8 cellular contexts compared by ENCODE assay signal in the genomic region with DNA sequence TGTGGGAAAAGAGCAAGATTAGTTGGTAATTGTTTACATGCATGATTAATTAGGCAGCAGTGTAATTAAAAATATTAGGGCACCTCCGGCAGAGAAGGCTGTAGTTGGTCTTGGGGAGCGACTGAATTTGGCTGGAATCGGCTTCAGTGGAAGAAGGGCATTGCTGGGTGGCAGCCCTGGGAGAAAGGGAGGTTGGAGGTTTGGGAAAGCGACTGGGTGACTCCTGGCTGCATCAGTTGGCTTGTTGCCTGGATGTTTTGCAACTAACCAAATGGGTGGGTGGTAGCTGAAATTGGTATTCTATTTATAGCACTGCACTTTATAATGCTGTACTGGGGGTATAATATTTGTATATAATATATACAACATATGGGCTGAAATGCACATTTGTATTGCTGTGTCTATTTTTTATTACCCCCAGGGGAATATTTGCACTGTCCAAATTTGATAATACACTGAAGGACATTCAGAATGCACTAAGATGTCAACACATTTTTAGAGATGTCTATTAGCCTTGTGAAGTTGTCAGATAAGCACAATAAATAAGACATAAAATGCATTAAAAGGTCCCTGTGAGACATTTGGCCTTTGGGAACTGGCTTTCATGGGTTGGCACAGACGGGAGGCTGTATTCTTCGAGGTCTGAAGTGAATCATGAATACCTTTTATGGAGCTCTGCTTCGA. TPM values are rescaled to one million over a fixed set of nuclear protein-coding genes. Genes with fewer than 3 reads are reported as not detected.
DNase-seq lines count a peak whose midpoint lies in the region; ATAC-seq and TF ChIP-seq lines count a peak whose summit lies in the region.

No MANE protein-coding gene starts in this region.

- peaks cover 7% of the 10 kb centered on the region for H3K27me3 Mint-ChIP-seq in activated CD4-positive, alpha-beta T cell treated with anti-CD3 and anti-CD28 coated beads, Interleukin-2, amount 10 ng/mL, durations not matched to agents 7 days and 5 days
- peaks cover 16% of the 10 kb centered on the region for H3K27me3 Mint-ChIP-seq in activated T-helper 2 cell treated with anti-CD3 and anti-CD28 coated beads, Interferon-gamma antibody, Interleukin-2, Interleukin-4, amounts not matched to agents 10 μg/mL and 5 μg/mL and 100 μg/mL, durations not matched to agents 14 hours and 24 hours and 36 hours (ENCODE audit: low read depth)
- H3K27me3 Mint-ChIP-seq in immature natural killer cell (ENCODE audit: low read depth in 3 of 3) = peaks cover 3 to 13% (median 3%) of the 10 kb centered on the region in 3 donors

- no peaks in the 10 kb centered on the region for H3K9me3 ChIP-seq in thoracic aorta

- H3K4me1 ChIP-seq in thoracic aorta (ENCODE audit: control insufficient read depth in 1 of 2, low read depth in 2 of 2) = peaks cover 11 to 12% of the 10 kb centered on the region in 2 donors

- intact Hi-C loops in activated T-helper 2 cell treated with anti-CD3 and anti-CD28 coated beads, Interferon-gamma antibody, Interleukin-2, Interleukin-4, amounts not matched to agents 10 μg/mL and 5 μg/mL and 100 μg/mL, durations not matched to agents 14 hours and 24 hours and 36 hours (cut with micrococcal nuclease) = loop anchor here (2.0 to 10.0 kb wide), 2 partner anchors 157 to 223 kb away; no protein-coding TSS in a partner anchor

- peak overlapping the region; percentile 93 to 94 for H3K27ac ChIP-seq in thoracic aorta

- H3K4me3 ChIP-seq in thoracic aorta (peak overlapping the region; percentile 85), H7 (ENCODE audit: insufficient read depth, low read depth, low read length) (no peak overlapping the region; the same call in 1 of the 2 replicates)

- H3K27me3 ChIP-seq in thoracic aorta (replicated peaks; ENCODE audit: insufficient read depth) = no peaks in the 10 kb centered on the region
- H3K27me3 ChIP-seq in H7 (ENCODE audit: control insufficient read depth, insufficient read depth, low read length) = peaks cover 6% of the 10 kb centered on the region

- H3K4me3 Mint-ChIP-seq in activated CD4-positive, alpha-beta T cell treated with anti-CD3 and anti-CD28 coated beads, Interleukin-2, amount 10 ng/mL, durations not matched to agents 7 days and 5 days = peak overlapping the region; percentile 72
- peak overlapping the region; percentile 71 for H3K4me3 Mint-ChIP-seq in activated T-helper 2 cell treated with anti-CD3 and anti-CD28 coated beads, Interferon-gamma antibody, Interleukin-2, Interleukin-4, amounts not matched to agents 10 μg/mL and 5 μg/mL and 100 μg/mL, durations not matched to agents 14 hours and 24 hours and 36 hours (ENCODE audit: low read depth)
- peak overlapping the region; percentile 79 to 89 (median 83) for H3K4me3 Mint-ChIP-seq in immature natural killer cell

- no peaks in the 10 kb centered on the region for H3K9me3 Mint-ChIP-seq in activated CD4-positive, alpha-beta T cell treated with anti-CD3 and anti-CD28 coated beads, Interleukin-2, amount 10 ng/mL, durations not matched to agents 7 days and 5 days
- no peaks in the 10 kb centered on the region for H3K9me3 Mint-ChIP-seq in activated T-helper 2 cell treated with anti-CD3 and anti-CD28 coated beads, Interferon-gamma antibody, Interleukin-2, Interleukin-4, amounts not matched to agents 10 μg/mL and 5 μg/mL and 100 μg/mL, durations not matched to agents 14 hours and 24 hours and 36 hours
- no peaks in the 10 kb centered on the region for H3K9me3 Mint-ChIP-seq in immature natural killer cell

- DNase-seq in activated CD4-positive, alpha-beta T cell treated with anti-CD3 and anti-CD28 coated beads, Interleukin-2, amount 10 ng/mL, durations not matched to agents 7 days and 5 days = no peak
- no peak for DNase-seq in activated CD4-positive, alpha-beta T cell treated with anti-CD3 and anti-CD28 coated beads for 4 hours
- no peak for DNase-seq in activated T-helper 2 cell treated with anti-CD3 and anti-CD28 coated beads, Interferon-gamma antibody, Interleukin-2, Interleukin-4, amounts not matched to agents 10 μg/mL and 5 μg/mL and 100 μg/mL, durations not matched to agents 14 hours and 24 hours and 36 hours (ENCODE audit: low spot score)
- DNase-seq in immature natural killer cell = no peak
- no peak for DNase-seq in thoracic aorta (ENCODE audit: low spot score)
- DNase-seq in GM10266 (ENCODE audit: extremely low spot score) = no peak
- no peak for DNase-seq in H7

- H3K27ac Mint-ChIP-seq in activated CD4-positive, alpha-beta T cell treated with anti-CD3 and anti-CD28 coated beads, Interleukin-2, amount 10 ng/mL, durations not matched to agents 7 days and 5 days = peak overlapping the region; percentile 85
- peak overlapping the region; percentile 48 for H3K27ac Mint-ChIP-seq in activated T-helper 2 cell treated with anti-CD3 and anti-CD28 coated beads, Interferon-gamma antibody, Interleukin-2, Interleukin-4, amounts not matched to agents 10 μg/mL and 5 μg/mL and 100 μg/mL, durations not matched to agents 14 hours and 24 hours and 36 hours
- H3K27ac Mint-ChIP-seq in immature natural killer cell = peak overlapping the region; percentile 79 to 92 (median 90)

- TF ChIP-seq CTCF in thoracic aorta (IDR thresholded peaks at IDR 0.05) = no peak
- no peak for TF ChIP-seq CTCF in GM10266 (IDR thresholded peaks at IDR 0.05; ENCODE audit: control insufficient read depth, insufficient read depth, low read depth, missing control alignments)

- ATAC-seq in thoracic aorta (ENCODE audit: insufficient number of reproducible peaks, low FRiP score, low read depth) = no peak
- no peak for ATAC-seq in GM19395 (IDR thresholded peaks at IDR 0.05; ENCODE audit: unreplicated experiment)

- H3K36me3 Mint-ChIP-seq in activated CD4-positive, alpha-beta T cell treated with anti-CD3 and anti-CD28 coated beads, Interleukin-2, amount 10 ng/mL, durations not matched to agents 7 days and 5 days (ENCODE audit: low read depth) = peaks cover 2% of the 10 kb centered on the region
- no peaks in the 10 kb centered on the region for H3K36me3 Mint-ChIP-seq in activated T-helper 2 cell treated with anti-CD3 and anti-CD28 coated beads, Interferon-gamma antibody, Interleukin-2, Interleukin-4, amounts not matched to agents 10 μg/mL and 5 μg/mL and 100 μg/mL, durations not matched to agents 14 hours and 24 hours and 36 hours (ENCODE audit: low read depth)
- no peaks in the 10 kb centered on the region for H3K36me3 Mint-ChIP-seq in immature natural killer cell

- H3K36me3 ChIP-seq in thoracic aorta (no peaks in the 10 kb centered on the region), H7 (replicated peaks; ENCODE audit: control insufficient read depth, insufficient read depth, low read length) (no peaks in the 10 kb centered on the region)

- POLR2A ChIA-PET in activated CD4-positive, alpha-beta T cell treated with anti-CD3 and anti-CD28 coated beads, Interleukin-2, amount 10 ng/mL, durations not matched to agents 7 days and 5 days (lab: Charles Lee) = interaction anchor here (0.7 kb wide), 1 partner anchor 1335 kb away, joined by 4 read pairs; no protein-coding TSS in a partner anchor

- CTCF ChIA-PET in activated CD4-positive, alpha-beta T cell treated with anti-CD3 and anti-CD28 coated beads, Interleukin-2, amount 10 ng/mL, durations not matched to agents 7 days and 5 days (lab: Charles Lee) = interaction anchor here (0.6 to 2.3 kb wide), 8 partner anchors 8 to 1074 kb away, joined by 3 to 8 read pairs (median 3); no protein-coding TSS in a partner anchor

- H3K4me1 Mint-ChIP-seq in activated CD4-positive, alpha-beta T cell treated with anti-CD3 and anti-CD28 coated beads, Interleukin-2, amount 10 ng/mL, durations not matched to agents 7 days and 5 days = peaks cover 29% of the 10 kb centered on the region
- peaks cover 30% of the 10 kb centered on the region for H3K4me1 Mint-ChIP-seq in activated T-helper 2 cell treated with anti-CD3 and anti-CD28 coated beads, Interferon-gamma antibody, Interleukin-2, Interleukin-4, amounts not matched to agents 10 μg/mL and 5 μg/mL and 100 μg/mL, durations not matched to agents 14 hours and 24 hours and 36 hours (ENCODE audit: low read depth)
- H3K4me1 Mint-ChIP-seq in immature natural killer cell = peaks cover 24 to 32% of the 10 kb centered on the region in 2 donors

RNA-seq across cellular contexts. Expression of a gene that starts 1.7 kb away (rescaled TPM):
- total RNA-seq in activated CD4-positive, alpha-beta T cell treated with anti-CD3 and anti-CD28 coated beads, Interleukin-2, amount 10 ng/mL, durations not matched to agents 7 days and 5 days = 1 to 10 TPM; 4.7 to 5.4 TPM
- 4.3 and 4.7 TPM in 2 replicates for total RNA-seq in activated T-helper 2 cell treated with anti-CD3 and anti-CD28 coated beads, Interferon-gamma antibody, Interleukin-2, Interleukin-4, amounts not matched to agents 10 μg/mL and 5 μg/mL and 100 μg/mL, durations not matched to agents 14 hours and 24 hours and 36 hours
- polyA plus RNA-seq in immature natural killer cell = 10 to 100 TPM in 1 of 3 donors, 1 to 10 TPM in 2; 9.0 to 16.9 (median 9.8) TPM
- 10 to 100 TPM in 1 of 2 donors, 1 to 10 TPM in 1; 9.3 to 10.4 TPM for total RNA-seq in thoracic aorta
- total RNA-seq in H7 (2014; rRNA removed; shearing (Covaris generic)) = 3.8 and 4.4 TPM in 2 replicates

RNA-seq across cellular contexts. Expression of a gene that starts 39.8 kb away (rescaled TPM):
- total RNA-seq in activated CD4-positive, alpha-beta T cell treated with anti-CD3 and anti-CD28 coated beads, Interleukin-2, amount 10 ng/mL, durations not matched to agents 7 days and 5 days = 100 to 1,000 TPM; 122 to 127 TPM
- 269 and 274 TPM in 2 replicates for total RNA-seq in activated T-helper 2 cell treated with anti-CD3 and anti-CD28 coated beads, Interferon-gamma antibody, Interleukin-2, Interleukin-4, amounts not matched to agents 10 μg/mL and 5 μg/mL and 100 μg/mL, durations not matched to agents 14 hours and 24 hours and 36 hours
- polyA plus RNA-seq in immature natural killer cell = 10 to 100 TPM; 19.4 to 44.8 (median 20.3) TPM
- 10 to 100 TPM; 21.4 to 52.7 TPM for total RNA-seq in thoracic aorta
- total RNA-seq in H7 (2014; rRNA removed; shearing (Covaris generic)) = 37.3 and 47.2 TPM in 2 replicates
